Comparison of ENCODE assay signal across 8 cellular contexts in genomic region chr1:20507248-20507563, GRCh38. TPM values are rescaled to one million over a fixed set of nuclear protein-coding genes. Genes with fewer than 3 reads are reported as not detected.
DNase-seq lines count a peak whose midpoint lies in the region; ATAC-seq and TF ChIP-seq lines count a peak whose summit lies in the region.

No MANE protein-coding gene starts in this region.

- CTCF ChIA-PET in CD4-positive, alpha-beta memory T cell (lab: Charles Lee; ENCODE audit: partially characterized antibody) = interaction anchor here (1.2 kb wide), 1 partner anchor 9 kb away, joined by 3 read pairs; no protein-coding TSS in a partner anchor
- CTCF ChIA-PET in activated CD8-positive, alpha-beta T cell treated with anti-CD3 and anti-CD28 coated beads for 36 hours (lab: Charles Lee) = interaction anchor here (1.4 to 1.6 kb wide), 2 partner anchors 127 to 294 kb away, joined by 3 to 7 read pairs; no protein-coding TSS in a partner anchor

- peaks cover 0 to 3% of the 10 kb centered on the region in 2 donors for H3K27me3 Mint-ChIP-seq in CD4-positive, alpha-beta memory T cell
- H3K27me3 Mint-ChIP-seq in activated CD8-positive, alpha-beta T cell treated with anti-CD3 and anti-CD28 coated beads for 36 hours = peaks cover 3% of the 10 kb centered on the region

- TF ChIP-seq POLR2A in testis (IDR thresholded peaks at IDR 0.05) = no peak

- ATAC-seq in activated CD8-positive, alpha-beta T cell treated with anti-CD3 and anti-CD28 coated beads for 36 hours = peak; percentile 21
- ATAC-seq in HG03095 (IDR thresholded peaks at IDR 0.05; ENCODE audit: unreplicated experiment) (no peak), GM18867 (IDR thresholded peaks at IDR 0.05; ENCODE audit: unreplicated experiment) (no peak)

- H3K4me3 ChIP-seq in CD4-positive, alpha-beta memory T cell (ENCODE audit: low read length in 2 of 2) = peak overlapping the region; percentile 84 to 91
- peak overlapping the region; percentile 97 for H3K4me3 ChIP-seq in HFF-Myc (replicated peaks; ENCODE audit: low read depth, low read length)
- H3K4me3 ChIP-seq in iPS-18c (ENCODE audit: insufficient read depth, low read depth, low read length) = peak overlapping the region; percentile 77
- peak overlapping the region; percentile 80 to 97 for H3K4me3 ChIP-seq in testis

- peak overlapping the region; percentile 84 to 95 (median 91) for H3K4me3 Mint-ChIP-seq in CD4-positive, alpha-beta memory T cell
- peak overlapping the region; percentile 86 for H3K4me3 Mint-ChIP-seq in activated CD8-positive, alpha-beta T cell treated with anti-CD3 and anti-CD28 coated beads for 36 hours

- 26 to 30% methylated on average over 5 of the region's 5 CpGs for WGBS in testis, 2 donors

- H3K4me1 ChIP-seq in CD4-positive, alpha-beta memory T cell (ENCODE audit: insufficient read depth, low read length) = peaks cover 30% of the 10 kb centered on the region
- H3K4me1 ChIP-seq in testis = peaks cover 6% of the 10 kb centered on the region

- peak overlapping the region; percentile 91 for H3K27ac ChIP-seq in CD4-positive, alpha-beta memory T cell (ENCODE audit: low read depth, low read length)
- peak overlapping the region in 1 of 2 donors; percentile 79 for H3K27ac ChIP-seq in testis

- TF ChIP-seq CTCF in HFF-Myc (IDR thresholded peaks at IDR 0.05; ENCODE audit: low read depth, low read length, missing control alignments) = no peak
- no peak for TF ChIP-seq CTCF in activated CD8-positive, alpha-beta T cell treated with anti-CD3 and anti-CD28 coated beads for 36 hours (IDR thresholded peaks at IDR 0.05)
- TF ChIP-seq CTCF in testis (IDR thresholded peaks at IDR 0.05) = no peak

- H3K36me3 ChIP-seq in CD4-positive, alpha-beta memory T cell (ENCODE audit: insufficient read depth, low read length) = no peaks in the 10 kb centered on the region
- no peaks in the 10 kb centered on the region for H3K36me3 ChIP-seq in testis (ENCODE audit: low read depth, missing control alignments)

- H3K27ac Mint-ChIP-seq in CD4-positive, alpha-beta memory T cell = peak overlapping the region; percentile 77 to 99 (median 94)
- H3K27ac Mint-ChIP-seq in activated CD8-positive, alpha-beta T cell treated with anti-CD3 and anti-CD28 coated beads for 36 hours = peak overlapping the region; percentile 89

- intact Hi-C loops in CD4-positive, alpha-beta memory T cell (cut with micrococcal nuclease) = loop anchor here (5.0 kb wide), 3 partner anchors 125 to 280 kb away; partner anchors contain the start of genes DDOST, HP1BP3 and PINK1
- intact Hi-C loops in activated CD8-positive, alpha-beta T cell treated with anti-CD3 and anti-CD28 coated beads for 36 hours (cut with micrococcal nuclease) = no loop called here
- intact Hi-C loops in testis (cut with DNase I; ENCODE audit: low total_unique reads) = no loop called here

- peaks cover 0 to 1% (median 0%) of the 10 kb centered on the region in 8 donors for H3K9me3 Mint-ChIP-seq in CD4-positive, alpha-beta memory T cell
- H3K9me3 Mint-ChIP-seq in activated CD8-positive, alpha-beta T cell treated with anti-CD3 and anti-CD28 coated beads for 36 hours = no peaks in the 10 kb centered on the region

- H3K9me3 ChIP-seq in CD4-positive, alpha-beta memory T cell (ENCODE audit: control insufficient read depth in 1 of 2, low read length in 2 of 2) = no peaks in the 10 kb centered on the region
- H3K9me3 ChIP-seq in iPS-18c (ENCODE audit: control insufficient read depth, insufficient read depth, low read length) (no peaks in the 10 kb centered on the region), testis (no peaks in the 10 kb centered on the region)

- H3K36me3 Mint-ChIP-seq in CD4-positive, alpha-beta memory T cell = peaks cover 11 to 17% of the 10 kb centered on the region in 2 donors
- peaks cover 7% of the 10 kb centered on the region for H3K36me3 Mint-ChIP-seq in activated CD8-positive, alpha-beta T cell treated with anti-CD3 and anti-CD28 coated beads for 36 hours (ENCODE audit: low read depth)

- H3K4me1 Mint-ChIP-seq in CD4-positive, alpha-beta memory T cell = peaks cover 11 to 31% (median 21%) of the 10 kb centered on the region in 4 donors
- H3K4me1 Mint-ChIP-seq in activated CD8-positive, alpha-beta T cell treated with anti-CD3 and anti-CD28 coated beads for 36 hours (ENCODE audit: low read depth) = peaks cover 24% of the 10 kb centered on the region

- DNase-seq in CD4-positive, alpha-beta memory T cell = no peak
- DNase-seq in HFF-Myc (ENCODE audit: extremely low read depth, low read depth) (no peak), testis (no peak)
- DNase-seq in activated CD8-positive, alpha-beta T cell treated with anti-CD3 and anti-CD28 coated beads for 36 hours = no peak
- DNase-seq in activated CD4-positive, alpha-beta T cell treated with anti-CD3 and anti-CD28 coated beads, Interleukin-2, amount 50 U/mL, for 1 hour = no peak

- H3K27me3 ChIP-seq in CD4-positive, alpha-beta memory T cell (ENCODE audit: insufficient read depth, low read length) = peaks cover 5% of the 10 kb centered on the region
- H3K27me3 ChIP-seq in testis = no peaks in the 10 kb centered on the region

- POLR2A ChIA-PET in CD4-positive, alpha-beta memory T cell (lab: Charles Lee; ENCODE audit: partially characterized antibody) = interaction anchor here (0.7 to 2.2 kb wide), 5 partner anchors 21 to 624 kb away, joined by 3 to 22 read pairs (median 12); partner anchors contain the start of genes CAMK2N1 and PINK1
- POLR2A ChIA-PET in activated CD8-positive, alpha-beta T cell treated with anti-CD3 and anti-CD28 coated beads for 36 hours (lab: Charles Lee) = interaction anchor here (0.6 to 1.4 kb wide), 3 partner anchors 10 to 279 kb away, joined by 3 to 5 read pairs (median 3); partner anchors contain the start of gene HP1BP3

RNA-seq across cellular contexts. Expression of gene MUL1, which starts 0.7 kb away (rescaled TPM):
- total RNA-seq in CD4-positive, alpha-beta memory T cell = 10 to 100 TPM; 21.4 to 22.2 TPM
- polyA plus RNA-seq in CD4-positive, alpha-beta memory T cell = 10 to 100 TPM; 30.4 to 44.4 TPM
- total RNA-seq in activated CD8-positive, alpha-beta T cell treated with anti-CD3 and anti-CD28 coated beads for 36 hours = 10 to 100 TPM; 11.9 to 12.0 TPM
- total RNA-seq in testis = 10 to 100 TPM; 22.4 to 32.0 TPM
- polyA plus RNA-seq in testis (ENCODE audit: insufficient read depth, low read depth, low replicate concordance) = 28.9 TPM

RNA-seq across cellular contexts. Expression of gene CAMK2N1, which starts 21.2 kb away (rescaled TPM):
- 1 to 10 TPM; 5.5 to 6.5 TPM for total RNA-seq in CD4-positive, alpha-beta memory T cell
- polyA plus RNA-seq in CD4-positive, alpha-beta memory T cell = under 1 TPM; 0.32 to 0.84 TPM
- under 1 TPM; 0.67 to 0.86 TPM for total RNA-seq in activated CD8-positive, alpha-beta T cell treated with anti-CD3 and anti-CD28 coated beads for 36 hours
- total RNA-seq in testis = 1 to 10 TPM; 7.8 to 9.5 TPM
- 12.3 TPM for polyA plus RNA-seq in testis (ENCODE audit: insufficient read depth, low read depth, low replicate concordance)

RNA-seq across cellular contexts. Expression of gene FAM43B, which starts 45.2 kb away (rescaled TPM):
- total RNA-seq in CD4-positive, alpha-beta memory T cell = not detected
- not detected for polyA plus RNA-seq in CD4-positive, alpha-beta memory T cell
- total RNA-seq in activated CD8-positive, alpha-beta T cell treated with anti-CD3 and anti-CD28 coated beads for 36 hours = not detected
- total RNA-seq in testis = 1 to 10 TPM; 1.1 to 1.3 TPM
- 0.66 TPM for polyA plus RNA-seq in testis (ENCODE audit: insufficient read depth, low read depth, low replicate concordance)
